ENCODE assay signal across 10 cellular contexts in genomic region chr7:136072447-136072846, GRCh38.
"Had no signal": no experiment of that assay in that cellular context is flagged by ENCODE, and none has a peak within 500 bp of the region (broad histone marks: within the 10 kb centered on the region; RNA-seq: fewer than 3 reads in every experiment).

No MANE protein-coding gene starts in this region.

- FAIRE-seq: H1, H54 had no signal

- H3K27ac ChIP-seq: GM23248 had no signal

- H3K27ac Mint-ChIP-seq: GM23338, HFFc6 had no signal

- H3K4me3 ChIP-seq: GM23248, GM23338, HAP-1 had no signal

- ATAC-seq: GM23338, HCT116 had no signal

- DNase-seq: GM23248, GOT3, H7, HCEC 1CT, HFFc6 had no signal

- H3K4me1 ChIP-seq: HAP-1 had no signal

- H3K36me3 ChIP-seq: HAP-1 had no signal

- H3K9me3 Mint-ChIP-seq: GM23338, HFFc6 had no signal

- H3K4me3 Mint-ChIP-seq: GM23338, HFFc6 had no signal

- H3K9ac ChIP-seq: GM23248 had no signal

- H2AFZ ChIP-seq: GM23248, GM23338 had no signal

- H3K4me2 ChIP-seq: GM23338 had no signal

- H3K9me3 ChIP-seq: HAP-1 had no signal
